Comparison of ENCODE assay signal across 1 cellular context in the genomic region with DNA sequence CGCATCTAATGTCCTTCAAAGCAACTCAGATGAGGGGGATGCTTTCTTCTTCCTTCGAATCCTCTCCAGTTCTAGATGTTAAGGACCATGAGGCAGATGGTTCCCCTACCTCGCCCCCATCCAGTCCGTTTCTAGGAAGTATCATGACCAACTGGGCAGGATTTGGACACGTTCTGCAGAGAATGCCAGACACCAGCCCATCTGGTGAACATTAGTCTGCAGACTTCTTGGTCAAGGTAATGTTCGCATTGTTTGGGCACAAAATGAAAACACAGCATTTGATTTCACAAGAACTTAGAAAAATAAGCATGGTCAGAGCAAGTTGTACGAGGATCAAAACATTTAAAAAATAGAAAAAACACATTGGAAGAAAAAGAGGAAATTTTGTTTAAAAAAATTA.
TF ChIP-seq lines count a peak whose summit lies in the region.

No MANE protein-coding gene starts in this region.

TF ChIP-seq in WTC11, 78 proteins besides CTCF, POLR2A, EP300 and RAD21 (continued from another document):
- TF ChIP-seq, protein P1, sequence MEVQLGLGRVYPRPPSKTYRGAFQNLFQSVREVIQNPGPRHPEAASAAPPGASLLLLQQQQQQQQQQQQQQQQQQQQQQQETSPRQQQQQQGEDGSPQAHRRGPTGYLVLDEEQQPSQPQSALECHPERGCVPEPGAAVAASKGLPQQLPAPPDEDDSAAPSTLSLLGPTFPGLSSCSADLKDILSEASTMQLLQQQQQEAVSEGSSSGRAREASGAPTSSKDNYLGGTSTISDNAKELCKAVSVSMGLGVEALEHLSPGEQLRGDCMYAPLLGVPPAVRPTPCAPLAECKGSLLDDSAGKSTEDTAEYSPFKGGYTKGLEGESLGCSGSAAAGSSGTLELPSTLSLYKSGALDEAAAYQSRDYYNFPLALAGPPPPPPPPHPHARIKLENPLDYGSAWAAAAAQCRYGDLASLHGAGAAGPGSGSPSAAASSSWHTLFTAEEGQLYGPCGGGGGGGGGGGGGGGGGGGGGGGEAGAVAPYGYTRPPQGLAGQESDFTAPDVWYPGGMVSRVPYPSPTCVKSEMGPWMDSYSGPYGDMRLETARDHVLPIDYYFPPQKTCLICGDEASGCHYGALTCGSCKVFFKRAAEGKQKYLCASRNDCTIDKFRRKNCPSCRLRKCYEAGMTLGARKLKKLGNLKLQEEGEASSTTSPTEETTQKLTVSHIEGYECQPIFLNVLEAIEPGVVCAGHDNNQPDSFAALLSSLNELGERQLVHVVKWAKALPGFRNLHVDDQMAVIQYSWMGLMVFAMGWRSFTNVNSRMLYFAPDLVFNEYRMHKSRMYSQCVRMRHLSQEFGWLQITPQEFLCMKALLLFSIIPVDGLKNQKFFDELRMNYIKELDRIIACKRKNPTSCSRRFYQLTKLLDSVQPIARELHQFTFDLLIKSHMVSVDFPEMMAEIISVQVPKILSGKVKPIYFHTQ (CRISPR knock-in tag; IDR thresholded peaks at IDR 0.05): no peak
- TF ChIP-seq ZNF138 (CRISPR knock-in tag; conservative IDR thresholded peaks at IDR 0.05) (no peak), ZNF423 (CRISPR knock-in tag; IDR thresholded peaks at IDR 0.05) (no peak), ZNF512 (CRISPR knock-in tag; IDR thresholded peaks at IDR 0.05; ENCODE audit: borderline replicate concordance) (no peak), TCF7 (CRISPR knock-in tag; IDR thresholded peaks at IDR 0.05; ENCODE audit: low read depth) (no peak), CREM (CRISPR knock-in tag; IDR thresholded peaks at IDR 0.05) (no peak), ELF4 (CRISPR knock-in tag; IDR thresholded peaks at IDR 0.05; ENCODE audit: low read depth) (no peak), GTF2I (CRISPR knock-in tag; conservative IDR thresholded peaks at IDR 0.05) (no peak), NR3C1 (CRISPR knock-in tag; conservative IDR thresholded peaks at IDR 0.05; ENCODE audit: low read depth) (no peak), MYBL2 (CRISPR knock-in tag; IDR thresholded peaks at IDR 0.05) (no peak)
- TF ChIP-seq, protein P2, sequence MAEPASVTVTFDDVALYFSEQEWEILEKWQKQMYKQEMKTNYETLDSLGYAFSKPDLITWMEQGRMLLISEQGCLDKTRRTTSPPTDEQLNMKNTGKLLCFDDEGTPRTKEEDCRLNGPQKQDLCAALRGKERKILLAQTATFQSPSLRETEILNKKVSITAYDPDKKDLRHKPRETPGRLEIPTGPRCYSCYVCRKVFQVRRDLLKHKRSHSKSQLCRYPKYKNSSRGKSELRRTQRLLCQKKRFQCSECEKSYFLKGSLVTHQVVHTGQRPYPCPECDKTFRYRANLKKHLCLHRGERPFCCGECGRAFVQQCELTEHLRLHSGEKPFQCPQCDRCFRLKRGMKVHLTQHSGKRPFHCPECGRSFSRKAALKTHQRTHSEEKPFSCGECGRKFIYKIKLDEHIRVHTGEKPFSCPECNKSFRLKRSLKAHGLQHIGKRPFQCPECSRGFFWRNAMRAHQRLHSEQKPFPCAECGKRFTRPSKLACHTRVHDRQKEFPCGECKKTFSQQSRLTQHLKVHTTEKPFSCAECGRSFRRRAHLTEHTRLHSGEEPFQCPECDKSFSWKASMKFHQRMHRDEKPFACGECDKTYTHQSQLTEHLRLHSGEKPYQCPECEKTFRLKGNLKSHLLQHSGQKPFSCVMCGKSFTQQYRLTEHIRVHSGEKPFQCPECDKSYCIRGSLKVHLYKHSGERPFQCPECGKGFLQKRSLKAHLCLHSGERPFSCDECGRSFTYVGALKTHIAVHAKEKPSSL (CRISPR knock-in tag; conservative IDR thresholded peaks at IDR 0.05): no peak
